ENCODE assay signal across 1 cellular context in the genomic region with DNA sequence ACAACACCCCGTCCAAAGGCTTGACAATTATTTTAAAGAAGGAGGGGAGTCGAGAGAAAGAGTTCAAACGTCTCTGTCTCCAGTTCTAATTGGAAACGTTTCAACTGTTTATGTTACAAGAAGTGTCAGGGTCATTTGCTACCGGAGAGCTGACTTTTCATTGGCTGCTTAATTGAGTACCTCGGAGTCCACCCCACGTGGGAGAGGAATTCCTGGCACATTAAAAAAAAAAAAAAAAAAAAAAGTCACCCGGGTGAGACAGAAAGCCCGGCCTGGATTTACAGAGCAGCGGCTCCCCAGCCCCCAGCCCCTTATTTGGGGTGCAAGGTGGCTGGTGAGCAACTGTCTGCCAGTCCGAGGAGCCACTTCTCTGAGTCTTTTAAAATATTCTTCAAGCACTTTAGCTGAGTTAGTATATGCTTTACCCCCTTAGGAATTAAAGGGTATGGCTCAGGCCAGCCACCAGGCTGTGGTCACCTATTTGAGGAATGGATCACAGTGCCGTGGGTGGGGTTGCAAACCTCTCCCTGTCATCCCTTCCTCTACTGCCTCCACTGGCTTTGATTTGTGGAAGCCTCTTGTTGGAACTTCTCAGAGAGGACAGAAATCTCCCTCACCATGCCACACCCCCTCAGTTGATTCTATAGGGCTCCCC.
A peak's percentile ranks its signal among the peaks of the same experiment; 100 is the strongest.
TF ChIP-seq lines count a peak whose summit lies in the region.

No MANE protein-coding gene starts in this region.

TF ChIP-seq in K562, 482 proteins besides CTCF, POLR2A, EP300 and RAD21 (continued from another document):
- TF ChIP-seq, protein P1, sequence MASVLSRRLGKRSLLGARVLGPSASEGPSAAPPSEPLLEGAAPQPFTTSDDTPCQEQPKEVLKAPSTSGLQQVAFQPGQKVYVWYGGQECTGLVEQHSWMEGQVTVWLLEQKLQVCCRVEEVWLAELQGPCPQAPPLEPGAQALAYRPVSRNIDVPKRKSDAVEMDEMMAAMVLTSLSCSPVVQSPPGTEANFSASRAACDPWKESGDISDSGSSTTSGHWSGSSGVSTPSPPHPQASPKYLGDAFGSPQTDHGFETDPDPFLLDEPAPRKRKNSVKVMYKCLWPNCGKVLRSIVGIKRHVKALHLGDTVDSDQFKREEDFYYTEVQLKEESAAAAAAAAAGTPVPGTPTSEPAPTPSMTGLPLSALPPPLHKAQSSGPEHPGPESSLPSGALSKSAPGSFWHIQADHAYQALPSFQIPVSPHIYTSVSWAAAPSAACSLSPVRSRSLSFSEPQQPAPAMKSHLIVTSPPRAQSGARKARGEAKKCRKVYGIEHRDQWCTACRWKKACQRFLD (CRISPR knock-in tag; IDR thresholded peaks at IDR 0.05) = no peak
- TF ChIP-seq, protein P2, sequence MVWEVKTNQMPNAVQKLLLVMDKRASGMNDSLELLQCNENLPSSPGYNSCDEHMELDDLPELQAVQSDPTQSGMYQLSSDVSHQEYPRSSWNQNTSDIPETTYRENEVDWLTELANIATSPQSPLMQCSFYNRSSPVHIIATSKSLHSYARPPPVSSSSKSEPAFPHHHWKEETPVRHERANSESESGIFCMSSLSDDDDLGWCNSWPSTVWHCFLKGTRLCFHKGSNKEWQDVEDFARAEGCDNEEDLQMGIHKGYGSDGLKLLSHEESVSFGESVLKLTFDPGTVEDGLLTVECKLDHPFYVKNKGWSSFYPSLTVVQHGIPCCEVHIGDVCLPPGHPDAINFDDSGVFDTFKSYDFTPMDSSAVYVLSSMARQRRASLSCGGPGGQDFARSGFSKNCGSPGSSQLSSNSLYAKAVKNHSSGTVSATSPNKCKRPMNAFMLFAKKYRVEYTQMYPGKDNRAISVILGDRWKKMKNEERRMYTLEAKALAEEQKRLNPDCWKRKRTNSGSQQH (CRISPR knock-in tag; IDR thresholded peaks at IDR 0.05) = no peak
- TF ChIP-seq, protein P3, sequence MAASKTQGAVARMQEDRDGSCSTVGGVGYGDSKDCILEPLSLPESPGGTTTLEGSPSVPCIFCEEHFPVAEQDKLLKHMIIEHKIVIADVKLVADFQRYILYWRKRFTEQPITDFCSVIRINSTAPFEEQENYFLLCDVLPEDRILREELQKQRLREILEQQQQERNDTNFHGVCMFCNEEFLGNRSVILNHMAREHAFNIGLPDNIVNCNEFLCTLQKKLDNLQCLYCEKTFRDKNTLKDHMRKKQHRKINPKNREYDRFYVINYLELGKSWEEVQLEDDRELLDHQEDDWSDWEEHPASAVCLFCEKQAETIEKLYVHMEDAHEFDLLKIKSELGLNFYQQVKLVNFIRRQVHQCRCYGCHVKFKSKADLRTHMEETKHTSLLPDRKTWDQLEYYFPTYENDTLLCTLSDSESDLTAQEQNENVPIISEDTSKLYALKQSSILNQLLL (CRISPR knock-in tag; IDR thresholded peaks at IDR 0.05; ENCODE audit: borderline replicate concordance) = no peak
- TF ChIP-seq ZFP30 (CRISPR knock-in tag; IDR thresholded peaks at IDR 0.05; ENCODE audit: borderline replicate concordance) (no peak), HDAC3 (IDR thresholded peaks at IDR 0.05; ENCODE audit: borderline replicate concordance, partially characterized antibody) (peak; percentile 69), ZNF133 (CRISPR knock-in tag; IDR thresholded peaks at IDR 0.05) (no peak), SRF (CRISPR knock-in tag; IDR thresholded peaks at IDR 0.05) (no peak), BRCA1 (IDR thresholded peaks at IDR 0.05) (no peak), BRCA1 (CRISPR knock-in tag; IDR thresholded peaks at IDR 0.05) (no peak), ATF7 (IDR thresholded peaks at IDR 0.05) (peak; percentile 63), PHTF2 (CRISPR knock-in tag; IDR thresholded peaks at IDR 0.05) (no peak), SMAD4 (CRISPR knock-in tag; conservative IDR thresholded peaks at IDR 0.05) (peak; percentile 33; the same call in 1 of the 2 replicates), BACH1 (tag; IDR thresholded peaks at IDR 0.05) (no peak), PTRF (tag; IDR thresholded peaks at IDR 0.05) (no peak), TCF7L2 (IDR thresholded peaks at IDR 0.05; ENCODE audit: low read depth, low read length) (no peak), CBFA2T2 (conservative IDR thresholded peaks at IDR 0.05) (no peak), FOXM1 (IDR thresholded peaks at IDR 0.05; ENCODE audit: low read depth) (peak; percentile 77), FOXM1 (CRISPR knock-in tag; IDR thresholded peaks at IDR 0.05; ENCODE audit: low read depth) (no peak), L3MBTL2 (IDR thresholded peaks at IDR 0.05) (peak; percentile 64), ZNF23 (CRISPR knock-in tag; IDR thresholded peaks at IDR 0.05) (no peak), ZNF384 (IDR thresholded peaks at IDR 0.05; ENCODE audit: low read depth, low read length) (peak; percentile 99), EGR1 (conservative IDR thresholded peaks at IDR 0.05) (0 out of 2 replicates have a peak, but pooled peaks have one; percentile 10), MBD2 (IDR thresholded peaks at IDR 0.05; ENCODE audit: borderline replicate concordance, low read depth) (no peak), ZNF668 (CRISPR knock-in tag; IDR thresholded peaks at IDR 0.05) (no peak), TBL1XR1 (IDR thresholded peaks at IDR 0.05; ENCODE audit: low read length in 2 of 2) (no peak), ZNF165 (CRISPR knock-in tag; IDR thresholded peaks at IDR 0.05; ENCODE audit: borderline replicate concordance) (no peak), ZNF766 (CRISPR knock-in tag; conservative IDR thresholded peaks at IDR 0.05) (no peak), KAT2B (IDR thresholded peaks at IDR 0.05; ENCODE audit: low read depth, low read length) (no peak), NR2C2 (CRISPR knock-in tag; IDR thresholded peaks at IDR 0.05) (no peak), NR2C2 (tag; IDR thresholded peaks at IDR 0.05) (peak; percentile 75), FOXJ2 (tag; IDR thresholded peaks at IDR 0.05) (no peak), RBM39 (optimal IDR thresholded peaks at IDR 0.05; ENCODE audit: low read depth, low read length) (no peak), ZNF79 (CRISPR knock-in tag; IDR thresholded peaks at IDR 0.05; ENCODE audit: low read depth) (no peak), TGIF2 (CRISPR knock-in tag; IDR thresholded peaks at IDR 0.05) (no peak), NFYB (IDR thresholded peaks at IDR 0.05; ENCODE audit: extremely low read depth, insufficient read length) (peak; percentile 18)
- TF ChIP-seq, protein P4, sequence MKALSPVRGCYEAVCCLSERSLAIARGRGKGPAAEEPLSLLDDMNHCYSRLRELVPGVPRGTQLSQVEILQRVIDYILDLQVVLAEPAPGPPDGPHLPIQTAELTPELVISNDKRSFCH (CRISPR knock-in tag; IDR thresholded peaks at IDR 0.05) = no peak
- TF ChIP-seq, protein P4 (tag; IDR thresholded peaks at IDR 0.05) = no peak
- TF ChIP-seq, protein P5, sequence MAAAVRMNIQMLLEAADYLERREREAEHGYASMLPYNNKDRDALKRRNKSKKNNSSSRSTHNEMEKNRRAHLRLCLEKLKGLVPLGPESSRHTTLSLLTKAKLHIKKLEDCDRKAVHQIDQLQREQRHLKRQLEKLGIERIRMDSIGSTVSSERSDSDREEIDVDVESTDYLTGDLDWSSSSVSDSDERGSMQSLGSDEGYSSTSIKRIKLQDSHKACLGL (CRISPR knock-in tag; IDR thresholded peaks at IDR 0.05; ENCODE audit: borderline replicate concordance, poor library complexity, severe bottlenecking) = no peak
- TF ChIP-seq, protein P6, sequence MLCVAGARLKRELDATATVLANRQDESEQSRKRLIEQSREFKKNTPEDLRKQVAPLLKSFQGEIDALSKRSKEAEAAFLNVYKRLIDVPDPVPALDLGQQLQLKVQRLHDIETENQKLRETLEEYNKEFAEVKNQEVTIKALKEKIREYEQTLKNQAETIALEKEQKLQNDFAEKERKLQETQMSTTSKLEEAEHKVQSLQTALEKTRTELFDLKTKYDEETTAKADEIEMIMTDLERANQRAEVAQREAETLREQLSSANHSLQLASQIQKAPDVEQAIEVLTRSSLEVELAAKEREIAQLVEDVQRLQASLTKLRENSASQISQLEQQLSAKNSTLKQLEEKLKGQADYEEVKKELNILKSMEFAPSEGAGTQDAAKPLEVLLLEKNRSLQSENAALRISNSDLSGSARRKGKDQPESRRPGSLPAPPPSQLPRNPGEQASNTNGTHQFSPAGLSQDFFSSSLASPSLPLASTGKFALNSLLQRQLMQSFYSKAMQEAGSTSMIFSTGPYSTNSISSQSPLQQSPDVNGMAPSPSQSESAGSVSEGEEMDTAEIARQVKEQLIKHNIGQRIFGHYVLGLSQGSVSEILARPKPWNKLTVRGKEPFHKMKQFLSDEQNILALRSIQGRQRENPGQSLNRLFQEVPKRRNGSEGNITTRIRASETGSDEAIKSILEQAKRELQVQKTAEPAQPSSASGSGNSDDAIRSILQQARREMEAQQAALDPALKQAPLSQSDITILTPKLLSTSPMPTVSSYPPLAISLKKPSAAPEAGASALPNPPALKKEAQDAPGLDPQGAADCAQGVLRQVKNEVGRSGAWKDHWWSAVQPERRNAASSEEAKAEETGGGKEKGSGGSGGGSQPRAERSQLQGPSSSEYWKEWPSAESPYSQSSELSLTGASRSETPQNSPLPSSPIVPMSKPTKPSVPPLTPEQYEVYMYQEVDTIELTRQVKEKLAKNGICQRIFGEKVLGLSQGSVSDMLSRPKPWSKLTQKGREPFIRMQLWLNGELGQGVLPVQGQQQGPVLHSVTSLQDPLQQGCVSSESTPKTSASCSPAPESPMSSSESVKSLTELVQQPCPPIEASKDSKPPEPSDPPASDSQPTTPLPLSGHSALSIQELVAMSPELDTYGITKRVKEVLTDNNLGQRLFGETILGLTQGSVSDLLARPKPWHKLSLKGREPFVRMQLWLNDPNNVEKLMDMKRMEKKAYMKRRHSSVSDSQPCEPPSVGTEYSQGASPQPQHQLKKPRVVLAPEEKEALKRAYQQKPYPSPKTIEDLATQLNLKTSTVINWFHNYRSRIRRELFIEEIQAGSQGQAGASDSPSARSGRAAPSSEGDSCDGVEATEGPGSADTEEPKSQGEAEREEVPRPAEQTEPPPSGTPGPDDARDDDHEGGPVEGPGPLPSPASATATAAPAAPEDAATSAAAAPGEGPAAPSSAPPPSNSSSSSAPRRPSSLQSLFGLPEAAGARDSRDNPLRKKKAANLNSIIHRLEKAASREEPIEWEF (CRISPR knock-in tag; IDR thresholded peaks at IDR 0.05) = no peak
- TF ChIP-seq, protein P7, sequence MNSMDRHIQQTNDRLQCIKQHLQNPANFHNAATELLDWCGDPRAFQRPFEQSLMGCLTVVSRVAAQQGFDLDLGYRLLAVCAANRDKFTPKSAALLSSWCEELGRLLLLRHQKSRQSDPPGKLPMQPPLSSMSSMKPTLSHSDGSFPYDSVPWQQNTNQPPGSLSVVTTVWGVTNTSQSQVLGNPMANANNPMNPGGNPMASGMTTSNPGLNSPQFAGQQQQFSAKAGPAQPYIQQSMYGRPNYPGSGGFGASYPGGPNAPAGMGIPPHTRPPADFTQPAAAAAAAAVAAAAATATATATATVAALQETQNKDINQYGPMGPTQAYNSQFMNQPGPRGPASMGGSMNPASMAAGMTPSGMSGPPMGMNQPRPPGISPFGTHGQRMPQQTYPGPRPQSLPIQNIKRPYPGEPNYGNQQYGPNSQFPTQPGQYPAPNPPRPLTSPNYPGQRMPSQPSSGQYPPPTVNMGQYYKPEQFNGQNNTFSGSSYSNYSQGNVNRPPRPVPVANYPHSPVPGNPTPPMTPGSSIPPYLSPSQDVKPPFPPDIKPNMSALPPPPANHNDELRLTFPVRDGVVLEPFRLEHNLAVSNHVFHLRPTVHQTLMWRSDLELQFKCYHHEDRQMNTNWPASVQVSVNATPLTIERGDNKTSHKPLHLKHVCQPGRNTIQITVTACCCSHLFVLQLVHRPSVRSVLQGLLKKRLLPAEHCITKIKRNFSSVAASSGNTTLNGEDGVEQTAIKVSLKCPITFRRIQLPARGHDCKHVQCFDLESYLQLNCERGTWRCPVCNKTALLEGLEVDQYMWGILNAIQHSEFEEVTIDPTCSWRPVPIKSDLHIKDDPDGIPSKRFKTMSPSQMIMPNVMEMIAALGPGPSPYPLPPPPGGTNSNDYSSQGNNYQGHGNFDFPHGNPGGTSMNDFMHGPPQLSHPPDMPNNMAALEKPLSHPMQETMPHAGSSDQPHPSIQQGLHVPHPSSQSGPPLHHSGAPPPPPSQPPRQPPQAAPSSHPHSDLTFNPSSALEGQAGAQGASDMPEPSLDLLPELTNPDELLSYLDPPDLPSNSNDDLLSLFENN (IDR thresholded peaks at IDR 0.05; ENCODE audit: low read depth in 2 of 2, low read length in 2 of 2) = no peak
- TF ChIP-seq, protein P8, sequence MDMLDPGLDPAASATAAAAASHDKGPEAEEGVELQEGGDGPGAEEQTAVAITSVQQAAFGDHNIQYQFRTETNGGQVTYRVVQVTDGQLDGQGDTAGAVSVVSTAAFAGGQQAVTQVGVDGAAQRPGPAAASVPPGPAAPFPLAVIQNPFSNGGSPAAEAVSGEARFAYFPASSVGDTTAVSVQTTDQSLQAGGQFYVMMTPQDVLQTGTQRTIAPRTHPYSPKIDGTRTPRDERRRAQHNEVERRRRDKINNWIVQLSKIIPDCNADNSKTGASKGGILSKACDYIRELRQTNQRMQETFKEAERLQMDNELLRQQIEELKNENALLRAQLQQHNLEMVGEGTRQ (CRISPR knock-in tag; IDR thresholded peaks at IDR 0.05) = peak; percentile 50
- TF ChIP-seq, protein P9, sequence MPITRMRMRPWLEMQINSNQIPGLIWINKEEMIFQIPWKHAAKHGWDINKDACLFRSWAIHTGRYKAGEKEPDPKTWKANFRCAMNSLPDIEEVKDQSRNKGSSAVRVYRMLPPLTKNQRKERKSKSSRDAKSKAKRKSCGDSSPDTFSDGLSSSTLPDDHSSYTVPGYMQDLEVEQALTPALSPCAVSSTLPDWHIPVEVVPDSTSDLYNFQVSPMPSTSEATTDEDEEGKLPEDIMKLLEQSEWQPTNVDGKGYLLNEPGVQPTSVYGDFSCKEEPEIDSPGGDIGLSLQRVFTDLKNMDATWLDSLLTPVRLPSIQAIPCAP (CRISPR knock-in tag; IDR thresholded peaks at IDR 0.05; ENCODE audit: borderline replicate concordance) = no peak
- TF ChIP-seq, protein P10, sequence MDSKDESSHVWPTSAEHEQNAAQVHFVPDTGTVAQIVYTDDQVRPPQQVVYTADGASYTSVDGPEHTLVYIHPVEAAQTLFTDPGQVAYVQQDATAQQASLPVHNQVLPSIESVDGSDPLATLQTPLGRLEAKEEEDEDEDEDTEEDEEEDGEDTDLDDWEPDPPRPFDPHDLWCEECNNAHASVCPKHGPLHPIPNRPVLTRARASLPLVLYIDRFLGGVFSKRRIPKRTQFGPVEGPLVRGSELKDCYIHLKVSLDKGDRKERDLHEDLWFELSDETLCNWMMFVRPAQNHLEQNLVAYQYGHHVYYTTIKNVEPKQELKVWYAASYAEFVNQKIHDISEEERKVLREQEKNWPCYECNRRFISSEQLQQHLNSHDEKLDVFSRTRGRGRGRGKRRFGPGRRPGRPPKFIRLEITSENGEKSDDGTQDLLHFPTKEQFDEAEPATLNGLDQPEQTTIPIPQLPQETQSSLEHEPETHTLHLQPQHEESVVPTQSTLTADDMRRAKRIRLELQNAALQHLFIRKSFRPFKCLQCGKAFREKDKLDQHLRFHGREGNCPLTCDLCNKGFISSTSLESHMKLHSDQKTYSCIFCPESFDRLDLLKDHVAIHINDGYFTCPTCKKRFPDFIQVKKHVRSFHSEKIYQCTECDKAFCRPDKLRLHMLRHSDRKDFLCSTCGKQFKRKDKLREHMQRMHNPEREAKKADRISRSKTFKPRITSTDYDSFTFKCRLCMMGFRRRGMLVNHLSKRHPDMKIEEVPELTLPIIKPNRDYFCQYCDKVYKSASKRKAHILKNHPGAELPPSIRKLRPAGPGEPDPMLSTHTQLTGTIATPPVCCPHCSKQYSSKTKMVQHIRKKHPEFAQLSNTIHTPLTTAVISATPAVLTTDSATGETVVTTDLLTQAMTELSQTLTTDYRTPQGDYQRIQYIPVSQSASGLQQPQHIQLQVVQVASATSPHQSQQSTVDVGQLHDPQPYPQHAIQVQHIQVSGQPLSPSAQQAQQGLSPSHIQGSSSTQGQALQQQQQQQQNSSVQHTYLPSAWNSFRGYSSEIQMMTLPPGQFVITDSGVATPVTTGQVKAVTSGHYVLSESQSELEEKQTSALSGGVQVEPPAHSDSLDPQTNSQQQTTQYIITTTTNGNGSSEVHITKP (IDR thresholded peaks at IDR 0.05; ENCODE audit: partially characterized antibody) = peak; percentile 94
TF ChIP-seq in K562: peak in this region for 27.
